ENCODE assay signal across 8 cellular contexts in genomic region chr1:91885331-91885715, GRCh38. TPM values are rescaled to one million over a fixed set of nuclear protein-coding genes. Genes with fewer than 3 reads are reported as not detected.
A peak's percentile ranks its signal among the peaks of the same experiment; 100 is the strongest.
DNase-seq lines count a peak whose midpoint lies in the region; ATAC-seq, FAIRE-seq and TF ChIP-seq lines count a peak whose summit lies in the region.

No MANE protein-coding gene starts in this region.

- no peak overlapping the region for H3K27ac ChIP-seq in foreskin keratinocyte

- ATAC-seq in GM18499 (IDR thresholded peaks at IDR 0.05; ENCODE audit: insufficient read depth, unreplicated experiment) (peak; percentile 12), HG03196 (IDR thresholded peaks at IDR 0.05; ENCODE audit: unreplicated experiment) (peak; percentile 21), foreskin keratinocyte (peak; percentile 1), omental fat pad (ENCODE audit: low FRiP score) (peak; percentile 49), HG02852 (IDR thresholded peaks at IDR 0.05; ENCODE audit: unreplicated experiment) (no peak)
- ATAC-seq in activated T-cell treated with anti-CD3 and anti-CD28 coated beads, Interleukin-2, amount 50 U/mL, for 4 hours, result peak; percentile 16 to 27

- peak overlapping the region; percentile 93 for H3K4me3 Mint-ChIP-seq in activated T-cell treated with anti-CD3 and anti-CD28 coated beads, Interleukin-2, amount 50 U/mL, for 4 hours

- H3K27me3 Mint-ChIP-seq in activated T-cell treated with anti-CD3 and anti-CD28 coated beads, Interleukin-2, amount 50 U/mL, for 4 hours (ENCODE audit: low read depth), result peaks cover 2% of the 10 kb centered on the region

- DNase-seq in activated T-cell treated with anti-CD3 and anti-CD28 coated beads, Interleukin-2, amount 50 U/mL, for 4 hours, result no peak
- DNase-seq in foreskin keratinocyte (no peak), omental fat pad (ENCODE audit: low spot score) (no peak), putamen (ENCODE audit: low spot score) (no peak), D721Med (ENCODE audit: insufficient read length, low spot score) (no peak)

- H3K36me3 Mint-ChIP-seq in activated T-cell treated with anti-CD3 and anti-CD28 coated beads, Interleukin-2, amount 50 U/mL, for 4 hours (ENCODE audit: insufficient read depth), result peaks cover 4% of the 10 kb centered on the region

- no peak for FAIRE-seq in D721Med (lab: Jason Lieb, UNC)

- H3K4me1 Mint-ChIP-seq in activated T-cell treated with anti-CD3 and anti-CD28 coated beads, Interleukin-2, amount 50 U/mL, for 4 hours (ENCODE audit: low read depth), result peaks cover 44% of the 10 kb centered on the region

- H3K27me3 ChIP-seq in foreskin keratinocyte, result peaks cover 10% of the 10 kb centered on the region

- TF ChIP-seq CTCF in foreskin keratinocyte (conservative IDR thresholded peaks at IDR 0.05), result no peak
- TF ChIP-seq CTCF in omental fat pad (IDR thresholded peaks at IDR 0.05), result no peak
- no peak for TF ChIP-seq CTCF in D721Med (IDR thresholded peaks at IDR 0.05; ENCODE audit: insufficient read depth, missing control alignments)

- no peaks in the 10 kb centered on the region for H3K9me3 Mint-ChIP-seq in activated T-cell treated with anti-CD3 and anti-CD28 coated beads, Interleukin-2, amount 50 U/mL, for 4 hours

- peaks cover 5% of the 10 kb centered on the region for H3K4me1 ChIP-seq in foreskin keratinocyte

RNA-seq across cellular contexts. Expression of gene TGFBR3, which starts 0.6 kb away (rescaled TPM):
- total RNA-seq in activated T-cell treated with anti-CD3 and anti-CD28 coated beads, Interleukin-2, amount 50 U/mL, for 4 hours, result 10 to 100 TPM; 18.9 to 34.1 (median 20.0) TPM
- 1.6 and 2.9 TPM in 2 replicates for total RNA-seq in foreskin keratinocyte
- 0.27 and 0.54 TPM in 2 replicates for polyA plus RNA-seq in foreskin keratinocyte
- 100 to 1,000 TPM; 104 to 267 (median 196) TPM for total RNA-seq in omental fat pad
